In genomic region chr18:21522530-21522929, GRCh38 we compare ENCODE assay signal across 31 cellular contexts.
"Had no signal": no experiment of that assay in that cellular context is flagged by ENCODE, and none has a peak within 500 bp of the region (broad histone marks: within the 10 kb centered on the region; RNA-seq: fewer than 3 reads in every experiment).

No MANE protein-coding gene starts in this region.

- H3K9me3 Mint-ChIP-seq: activated CD4-positive, alpha-beta memory T cell treated with anti-CD3 and anti-CD28 coated beads for 36 hours; activated CD4-positive, alpha-beta T cell treated with anti-CD3 and anti-CD28 coated beads, Interleukin-2, amount 10 ng/mL, durations not matched to agents 24 days and 14 days; activated T-helper 1 cell treated with anti-CD3 and anti-CD28 coated beads, Interleukin-12 subunit alpha, Interleukin-12 subunit beta, Interleukin-2, Interleukin-4 antibody, amounts not matched to agents 30 ng/mL and 10 ng/mL and 1 ng/mL, durations not matched to agents 14 hours and 24 hours and 36 hours; T-helper 2 cell treated with Interferon-gamma antibody and Interleukin-4, amounts not matched to agents 5 μg/mL and 100 μg/mL, for 36 hours had no signal

- H3K27me3 Mint-ChIP-seq: activated CD4-positive, alpha-beta memory T cell treated with anti-CD3 and anti-CD28 coated beads for 36 hours; activated CD4-positive, alpha-beta T cell treated with anti-CD3 and anti-CD28 coated beads for 36 hours; activated CD4-positive, alpha-beta T cell treated with anti-CD3 and anti-CD28 coated beads, Interleukin-2, amount 10 ng/mL, durations not matched to agents 24 days and 14 days; activated CD8-positive, alpha-beta memory T cell treated with anti-CD3 and anti-CD28 coated beads, Interleukin-2, amount 10 ng/mL, durations not matched to agents 7 days and 5 days; activated naive CD8-positive, alpha-beta T cell; T-helper 17 cell had no signal

- H3K36me3 ChIP-seq: colonic mucosa had no signal

- H3K27me3 ChIP-seq: body of pancreas, colonic mucosa, esophagus squamous epithelium, gastroesophageal sphincter had no signal

- H3K27ac Mint-ChIP-seq: activated CD4-positive, alpha-beta memory T cell treated with anti-CD3 and anti-CD28 coated beads for 36 hours; activated CD4-positive, alpha-beta T cell treated with anti-CD3 and anti-CD28 coated beads for 36 hours; activated CD4-positive, alpha-beta T cell treated with anti-CD3 and anti-CD28 coated beads, Interleukin-2, amount 10 ng/mL, durations not matched to agents 24 days and 14 days; activated CD8-positive, alpha-beta memory T cell treated with anti-CD3 and anti-CD28 coated beads, Interleukin-2, amount 10 ng/mL, durations not matched to agents 7 days and 5 days; activated CD8-positive, alpha-beta T cell treated with anti-CD3 and anti-CD28 coated beads, Interleukin-2, amount 10 ng/mL, durations not matched to agents 7 days and 5 days; activated naive CD8-positive, alpha-beta T cell; activated T-helper 1 cell treated with anti-CD3 and anti-CD28 coated beads, Interleukin-12 subunit alpha, Interleukin-12 subunit beta, Interleukin-2, Interleukin-4 antibody, amounts not matched to agents 30 ng/mL and 10 ng/mL and 1 ng/mL, durations not matched to agents 14 hours and 24 hours and 36 hours; T-helper 17 cell; T-helper 2 cell treated with Interferon-gamma antibody and Interleukin-4, amounts not matched to agents 5 μg/mL and 100 μg/mL, for 36 hours had no signal

- H3K4me1 Mint-ChIP-seq: activated CD4-positive, alpha-beta T cell treated with anti-CD3 and anti-CD28 coated beads for 36 hours; activated CD4-positive, alpha-beta T cell treated with anti-CD3 and anti-CD28 coated beads, Interleukin-2, amount 10 ng/mL, durations not matched to agents 24 days and 14 days; activated CD8-positive, alpha-beta memory T cell treated with anti-CD3 and anti-CD28 coated beads, Interleukin-2, amount 10 ng/mL, durations not matched to agents 7 days and 5 days had no signal

- ATAC-seq: activated CD4-positive, alpha-beta T cell treated with anti-CD3 and anti-CD28 coated beads for 36 hours; activated CD8-positive, alpha-beta memory T cell treated with anti-CD3 and anti-CD28 coated beads, Interleukin-2, amount 10 ng/mL, durations not matched to agents 7 days and 5 days; activated CD8-positive, alpha-beta T cell treated with anti-CD3 and anti-CD28 coated beads, Interleukin-2, amount 10 ng/mL, durations not matched to agents 7 days and 5 days; body of pancreas; gastroesophageal sphincter; T-helper 17 cell had no signal

- H3K9me3 ChIP-seq: body of pancreas, colonic mucosa, esophagus squamous epithelium, gastroesophageal sphincter had no signal

- H3K4me1 ChIP-seq: body of pancreas, colonic mucosa, esophagus squamous epithelium had no signal

- H3K4me3 Mint-ChIP-seq: activated CD4-positive, alpha-beta memory T cell treated with anti-CD3 and anti-CD28 coated beads for 36 hours; activated CD4-positive, alpha-beta T cell treated with anti-CD3 and anti-CD28 coated beads for 36 hours; activated CD4-positive, alpha-beta T cell treated with anti-CD3 and anti-CD28 coated beads, Interleukin-2, amount 10 ng/mL, durations not matched to agents 24 days and 14 days; activated CD8-positive, alpha-beta memory T cell treated with anti-CD3 and anti-CD28 coated beads, Interleukin-2, amount 10 ng/mL, durations not matched to agents 7 days and 5 days; activated CD8-positive, alpha-beta T cell treated with anti-CD3 and anti-CD28 coated beads, Interleukin-2, amount 10 ng/mL, durations not matched to agents 7 days and 5 days; activated naive CD8-positive, alpha-beta T cell; activated T-helper 1 cell treated with anti-CD3 and anti-CD28 coated beads, Interleukin-12 subunit alpha, Interleukin-12 subunit beta, Interleukin-2, Interleukin-4 antibody, amounts not matched to agents 30 ng/mL and 10 ng/mL and 1 ng/mL, durations not matched to agents 14 hours and 24 hours and 36 hours; T-helper 17 cell; T-helper 2 cell treated with Interferon-gamma antibody and Interleukin-4, amounts not matched to agents 5 μg/mL and 100 μg/mL, for 36 hours had no signal

- H3K27ac ChIP-seq: body of pancreas, colonic mucosa, epithelial cell of prostate, esophagus squamous epithelium, gastroesophageal sphincter, WERI-Rb-1 had no signal

- H3K4me3 ChIP-seq: body of pancreas, colonic mucosa, esophagus squamous epithelium, gastroesophageal sphincter had no signal

- DNase-seq: activated CD4-positive, alpha-beta memory T cell treated with anti-CD3 and anti-CD28 coated beads for 36 hours; activated CD4-positive, alpha-beta T cell treated with anti-CD3 and anti-CD28 coated beads for 36 hours; activated CD4-positive, alpha-beta T cell treated with anti-CD3 and anti-CD28 coated beads, Interleukin-2, amount 10 ng/mL, durations not matched to agents 24 days and 14 days; activated CD4-positive, CD25-positive, alpha-beta regulatory T cell; activated CD4-positive, CD25-positive, alpha-beta regulatory T cell treated with anti-CD3 and anti-CD28 coated beads, Interleukin-2, amount 50 U/mL, for 72 hours; activated CD8-positive, alpha-beta memory T cell treated with anti-CD3 and anti-CD28 coated beads, Interleukin-2, amount 10 ng/mL, durations not matched to agents 7 days and 5 days; activated CD8-positive, alpha-beta memory T cell treated with anti-CD3 and anti-CD28 coated beads, Interleukin-2, amount 50 U/mL, for 4 hours; activated CD8-positive, alpha-beta T cell treated with anti-CD3 and anti-CD28 coated beads, Interleukin-2, amount 10 ng/mL, durations not matched to agents 7 days and 5 days; activated gamma-delta T cell; activated naive CD4-positive, alpha-beta T cell; activated naive CD4-positive, alpha-beta T cell treated with anti-CD3 and anti-CD28 coated beads, Interleukin-2, amount 50 U/mL, for 16 hours; activated T-cell treated with anti-CD3 and anti-CD28 coated beads, Interleukin-2, amount 50 U/mL, for 1 hour; activated T-cell treated with anti-CD3 and anti-CD28 coated beads, Interleukin-2, amount 50 U/mL, for 48 hours; amniotic stem cell; anterior cingulate cortex; body of pancreas; central memory CD4-positive, alpha-beta T cell; cerebellar nuclear complex; colonic mucosa; effector CD8-positive, alpha-beta T cell; esophagus squamous epithelium; foreskin melanocyte; T-helper 1 cell; T-helper 17 cell; T1000; WERI-Rb-1 had no signal
